22 cellular contexts compared by ENCODE assay signal in the genomic region with DNA sequence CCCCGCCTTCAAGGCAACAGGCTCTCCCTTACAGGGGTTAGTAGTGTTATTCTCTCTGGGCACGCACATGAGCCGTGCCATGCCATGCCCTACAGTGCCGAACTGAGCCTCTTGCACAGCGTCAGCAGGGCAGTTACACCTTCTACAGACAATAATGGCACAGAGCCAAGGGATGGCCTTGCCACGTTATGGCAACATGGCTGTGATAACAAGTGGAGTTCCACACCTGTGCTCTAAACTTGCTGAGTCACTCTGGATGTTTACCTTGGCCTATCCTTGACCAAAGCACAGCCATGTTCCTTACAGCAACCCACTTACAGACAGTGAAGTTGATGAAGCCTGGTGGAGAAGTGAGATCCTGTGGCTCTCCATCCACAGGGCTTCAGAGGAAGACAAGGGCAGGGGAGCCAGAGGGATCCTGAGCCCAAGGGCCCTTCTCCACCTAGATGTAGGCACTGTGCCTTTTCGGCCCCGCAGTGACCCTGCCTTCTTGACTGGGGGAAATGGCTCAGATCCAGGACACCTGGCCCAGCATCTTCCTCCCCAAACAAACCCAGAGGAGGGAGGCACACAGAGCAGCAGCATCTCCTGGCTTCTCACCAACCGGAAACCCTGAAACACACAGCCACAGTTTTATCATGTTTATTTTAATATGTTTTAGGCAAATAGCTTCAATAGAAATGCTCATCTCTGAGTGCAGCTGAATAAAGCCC.
A peak's percentile ranks its signal among the peaks of the same experiment; 100 is the strongest.
DNase-seq lines count a peak whose midpoint lies in the region; ATAC-seq, FAIRE-seq and TF ChIP-seq lines count a peak whose summit lies in the region.
"Had no signal": no experiment of that assay in that cellular context is flagged by ENCODE, and none has a peak within 500 bp of the region (broad histone marks: within the 10 kb centered on the region; RNA-seq: fewer than 3 reads in every experiment).

No MANE protein-coding gene starts in this region.

- no peak overlapping the region for H2BK5ac ChIP-seq in IMR-90 (ENCODE audit: low read depth, low read length, poor library complexity, severe bottlenecking)
- H2BK5ac ChIP-seq in H1 (ENCODE audit: low read depth, low read length): peak overlapping the region; percentile 61; the same call in 1 of the 2 replicates

- H3K4me1 Mint-ChIP-seq in endodermal cell: no peaks in the 10 kb centered on the region
- H3K4me1 Mint-ChIP-seq: naive B cell, T-cell had no signal

- H2BK15ac ChIP-seq in IMR-90 (ENCODE audit: low read depth, low read length) (no peak overlapping the region), H1 (ENCODE audit: low read length) (peak overlapping the region; percentile 74; the same call in 1 of the 2 replicates)

- H3K27me3 Mint-ChIP-seq in endodermal cell (ENCODE audit: insufficient read depth): no peaks in the 10 kb centered on the region

- no peaks in the 10 kb centered on the region for H3K23me2 ChIP-seq in H1 (ENCODE audit: low read depth, low read length)

- peak overlapping the region; percentile 19; the same call in 1 of the 2 replicates for H2BK12ac ChIP-seq in H1 (ENCODE audit: low read depth, low read length)

- H2BK20ac ChIP-seq in IMR-90 (ENCODE audit: low read depth, low read length): no peak overlapping the region
- no peak overlapping the region for H2BK20ac ChIP-seq in H1 (ENCODE audit: low read length)

- WGBS in IMR-90 (ENCODE audit: extremely low coverage in 2 of 2, insufficient read length in 1 of 2), 2 experiments: 48% methylated on average over 3 of the region's 9 CpGs; no CpG with 5 or more reads in 1 of the 2 experiments
- 85% methylated on average over 9 of the region's 9 CpGs; no CpG with 5 or more reads in 1 of the 2 experiments for WGBS in H1 (ENCODE audit: extremely low coverage in 1 of 2, insufficient coverage in 1 of 2, insufficient read length in 1 of 2, insufficient replicate concordance in 2 of 2, low coverage in 1 of 2, low lambda C conversion rate in 2 of 2, missing lambda C conversion rate in 1 of 2), 2 experiments
- 95 to 100% methylated on average over 5 to 9 of the region's 9 CpGs for WGBS in endodermal cell (ENCODE audit: insufficient coverage in 1 of 2, insufficient read length in 1 of 2), 2 experiments

- H2AK5ac ChIP-seq in IMR-90 (ENCODE audit: low read depth, low read length) (no peak overlapping the region), H1 (ENCODE audit: low read depth, low read length) (no peak overlapping the region)

- intact Hi-C loops in IMR-90 (cut with micrococcal nuclease): no loop called here

- POLR2A ChIA-PET in IMR-90 (lab: Charles Lee; ENCODE audit: unreplicated experiment): no interaction called here
- POLR2A ChIA-PET in H1 (lab: Charles Lee; ENCODE audit: partially characterized antibody): no interaction called here

- no peaks in the 10 kb centered on the region for H3K9me3 Mint-ChIP-seq in endodermal cell

- no peak overlapping the region for H2AK9ac ChIP-seq in IMR-90 (replicated peaks; ENCODE audit: low read depth, low read length, poor library complexity)

- H3K56ac ChIP-seq in IMR-90 (ENCODE audit: extremely low read depth, insufficient read depth, low read length) (no peak overlapping the region), H1 (replicated peaks; ENCODE audit: insufficient read length, low read depth, low read length) (no peak overlapping the region)

- no peak overlapping the region for H2AFZ ChIP-seq in IMR-90 (replicated peaks; ENCODE audit: low read length, poor library complexity)
- 0 out of 2 replicates have a peak overlapping the region, but pooled peaks have one; percentile 1 for H2AFZ ChIP-seq in H1 (ENCODE audit: low read length)
- H2AFZ ChIP-seq: parathyroid adenoma had no signal

- H3K27ac ChIP-seq in C4-2B (peak overlapping the region; percentile 13; the same call in 1 of the 2 replicates), IMR-90 (ENCODE audit: insufficient read depth, low read length) (no peak overlapping the region), H1 (ENCODE audit: low read depth, low read length) (no peak overlapping the region), endodermal cell (ENCODE audit: low read depth, low read length) (no peak overlapping the region)
- H3K27ac ChIP-seq: heart right ventricle, lower lobe of right lung, parathyroid adenoma, skin epidermis had no signal

- H3K4ac ChIP-seq in IMR-90 (ENCODE audit: low read depth, low read length) (no peak overlapping the region), H1 (replicated peaks; ENCODE audit: insufficient read length, low read depth, low read length) (no peak overlapping the region)

- no peak overlapping the region for H4K5ac ChIP-seq in IMR-90 (ENCODE audit: low read depth, low read length)
- H4K5ac ChIP-seq in H1 (ENCODE audit: insufficient read length, low read depth, low read length): no peak overlapping the region

- H3K27me3 ChIP-seq in IMR-90 (ENCODE audit: control insufficient read depth, insufficient read depth, low read length) (no peaks in the 10 kb centered on the region), H1 (replicated peaks in 1 of 4; ENCODE audit: control insufficient read depth in 3 of 4, extremely low read depth in 1 of 4, insufficient read depth in 3 of 4, low read length in 3 of 4) (0 out of 7 replicates have a peak, but pooled peaks cover 0 to 2% (median 0%) of the 10 kb centered on the region in 4 experiments), endodermal cell (ENCODE audit: control insufficient read depth, insufficient read depth, low read length, poor library complexity, severe bottlenecking) (no peaks in the 10 kb centered on the region)

- CTCF ChIA-PET in IMR-90 (lab: Yijun Ruan, JAX): no interaction called here
- CTCF ChIA-PET in H1 (lab: Charles Lee; ENCODE audit: partially characterized antibody): interaction anchor here (0.7 to 5.9 kb wide), 19 partner anchors 8 to 386 kb away, joined by 3 to 20 read pairs (median 5); no protein-coding TSS in a partner anchor

- no peak overlapping the region for H3K4me3 ChIP-seq in IMR-90 (ENCODE audit: insufficient read depth, low read depth, low read length)
- no peak overlapping the region for H3K4me3 ChIP-seq in H1 (ENCODE audit: extremely low read depth in 1 of 4, insufficient read depth in 2 of 4, low read depth in 3 of 4, low read length in 4 of 4)
- H3K4me3 ChIP-seq in endodermal cell (ENCODE audit: low read length): no peak overlapping the region
- H3K4me3 ChIP-seq: GM12878, heart right ventricle, lower lobe of right lung, skin epidermis had no signal

- H4K91ac ChIP-seq in IMR-90 (ENCODE audit: insufficient read depth, low read depth, low read length) (no peak overlapping the region), H1 (replicated peaks; ENCODE audit: insufficient read length, low read length) (no peak overlapping the region)

- H3K4me1 ChIP-seq in IMR-90 (ENCODE audit: control insufficient read depth, insufficient read depth, low read length) (no peaks in the 10 kb centered on the region), H1 (replicated peaks in 1 of 4; ENCODE audit: control insufficient read depth in 3 of 4, insufficient read depth in 4 of 4, low read length in 3 of 4) (no peaks in the 10 kb centered on the region), endodermal cell (ENCODE audit: control insufficient read depth, insufficient read depth, low read length) (no peaks in the 10 kb centered on the region)
- H3K4me1 ChIP-seq: Caco-2, heart right ventricle, lower lobe of right lung, parathyroid adenoma had no signal

- no peaks in the 10 kb centered on the region for H3K36me3 ChIP-seq in IMR-90 (ENCODE audit: control insufficient read depth, insufficient read depth, low read length)
- no peaks in the 10 kb centered on the region for H3K36me3 ChIP-seq in H1 (ENCODE audit: control insufficient read depth in 2 of 4, insufficient read depth in 4 of 4, low read length in 3 of 4)
- no peaks in the 10 kb centered on the region for H3K36me3 ChIP-seq in endodermal cell (ENCODE audit: control insufficient read depth, insufficient read depth, low read length)
- H3K36me3 ChIP-seq: heart right ventricle, lower lobe of right lung had no signal

- H2BK120ac ChIP-seq in IMR-90 (ENCODE audit: low read depth, low read length) (no peak overlapping the region), H1 (replicated peaks; ENCODE audit: low read depth, low read length) (no peak overlapping the region)

- no peak for TF ChIP-seq RAD21 in IMR-90 (IDR thresholded peaks at IDR 0.05; ENCODE audit: low read length)
- TF ChIP-seq RAD21 in H1 (IDR thresholded peaks at IDR 0.05 in 1 of 2, conservative IDR thresholded peaks at IDR 0.05 in 1 of 2; ENCODE audit: low read depth in 2 of 2, low read length in 2 of 2): no peak

- H3K36me3 Mint-ChIP-seq in endodermal cell (ENCODE audit: low read depth): no peaks in the 10 kb centered on the region
- H3K36me3 Mint-ChIP-seq: naive B cell, T-cell had no signal

- no peak for FAIRE-seq in H1 (lab: Jason Lieb, UNC)
- FAIRE-seq: GM12878 had no signal

- dilution Hi-C loops in IMR-90 (cut with HindIII; ENCODE audit: low sequenced_read_pairs, unreplicated experiment): no loop called here

- H3K4me2 ChIP-seq in IMR-90 (ENCODE audit: low read depth, low read length) (no peak overlapping the region), H1 (ENCODE audit: insufficient read depth in 1 of 2, low read depth in 2 of 2, low read length in 2 of 2) (no peak overlapping the region)

- DNase-seq in IMR-90 (no peak), NCI-H69 (lab: John Stamatoyannopoulos, UW) (peak; percentile 89), H1 (ENCODE audit: low read depth in 1 of 2, low spot score in 2 of 2) (no peak), NCI-H187 treated with DMSO at 0.1 percent for 48 hours (lab: John Stamatoyannopoulos, UW) (no peak), endodermal cell (no peak), SKM-1 (lab: John Stamatoyannopoulos, UW; ENCODE audit: unreplicated experiment) (no peak)
- DNase-seq in activated CD4-positive, alpha-beta T cell treated with anti-CD3 and anti-CD28 coated beads, Interleukin-2, amount 50 U/mL, for 48 hours: no peak
- DNase-seq: activated naive CD4-positive, alpha-beta T cell treated with Interleukin-2 at 50 U/mL for 16 hours; activated T-cell treated with anti-CD3 and anti-CD28 coated beads for 4 hours; aorta; Caco-2; GF-D8; heart right ventricle; lower lobe of right lung; naive B cell; NCI-H187; stimulated activated CD4-positive, alpha-beta T cell treated with anti-CD3 and anti-CD28 coated beads, Interleukin-4, amount 100 ng/mL, for 4 hours; T-cell had no signal

- no peak overlapping the region for H4K8ac ChIP-seq in IMR-90 (ENCODE audit: low read depth in 2 of 2, low read length in 2 of 2)
- peak overlapping the region; percentile 28; the same call in 1 of the 2 replicates for H4K8ac ChIP-seq in H1 (ENCODE audit: extremely low read depth, insufficient read depth, low read length)

- H3K79me2 ChIP-seq in H1 (ENCODE audit: control insufficient read depth in 1 of 2, insufficient read depth in 2 of 2, low read length in 2 of 2): no peaks in the 10 kb centered on the region
- H3K79me2 ChIP-seq: parathyroid adenoma had no signal

- TF ChIP-seq POLR2A in IMR-90 (IDR thresholded peaks at IDR 0.05; ENCODE audit: low read depth, low read length): no peak
- no peak for TF ChIP-seq POLR2A in H1 (IDR thresholded peaks at IDR 0.05; ENCODE audit: control extremely low read depth in 1 of 2, low read depth in 2 of 2, low read length in 2 of 2)

- no peak for TF ChIP-seq CTCF in C4-2B (conservative IDR thresholded peaks at IDR 0.05)
- TF ChIP-seq CTCF in IMR-90 (conservative IDR thresholded peaks at IDR 0.05; ENCODE audit: low read depth, low read length): no peak
- TF ChIP-seq CTCF in H1 (IDR thresholded peaks at IDR 0.05; ENCODE audit: control extremely low read depth in 1 of 3, insufficient read depth in 1 of 3, low read depth in 1 of 3, low read length in 3 of 3): no peak
- TF ChIP-seq CTCF in endodermal cell (conservative IDR thresholded peaks at IDR 0.05): no peak

- no peaks in the 10 kb centered on the region for H3K9me3 ChIP-seq in IMR-90 (ENCODE audit: control insufficient read depth, insufficient read depth, low read length)
- 0 out of 4 replicates have a peak, but pooled peaks cover 0 to 2% of the 10 kb centered on the region in 2 experiments for H3K9me3 ChIP-seq in H1 (ENCODE audit: insufficient read depth in 2 of 2, low read depth in 1 of 2, low read length in 1 of 2)
- no peaks in the 10 kb centered on the region for H3K9me3 ChIP-seq in endodermal cell (ENCODE audit: control insufficient read depth, low read length)
- H3K9me3 ChIP-seq: Caco-2, heart right ventricle, lower lobe of right lung had no signal

- in situ Hi-C loops in IMR-90 (cut with MboI; ENCODE audit: low sequenced_read_pairs): no loop called here

- BruUV-seq in IMR-90 (replicated peaks; lab: Mats Ljungman, UMichigan): no TSS peak

- 0 out of 2 replicates have a peak, but pooled peaks cover 2% of the 10 kb centered on the region for H3K9me1 ChIP-seq in IMR-90 (ENCODE audit: insufficient read depth, low read length)

- no peak for TF ChIP-seq EP300 in H1 (IDR thresholded peaks at IDR 0.05; ENCODE audit: borderline replicate concordance in 1 of 2, low read depth in 2 of 2, low read length in 2 of 2)

- no peak overlapping the region for H3K9ac ChIP-seq in IMR-90 (ENCODE audit: low read depth, low read length)
- no peak overlapping the region for H3K9ac ChIP-seq in H1 (replicated peaks in 1 of 4; ENCODE audit: extremely low read depth in 1 of 4, low read depth in 3 of 4, low read length in 3 of 4)
- H3K9ac ChIP-seq in endodermal cell (ENCODE audit: extremely low read depth, low read length, poor library complexity, severe bottlenecking): no peak overlapping the region
- H3K9ac ChIP-seq: parathyroid adenoma had no signal

- H3K79me1 ChIP-seq in IMR-90 (ENCODE audit: low read depth in 1 of 2, low read length in 2 of 2) (no peaks in the 10 kb centered on the region), H1 (ENCODE audit: low read depth, low read length) (no peaks in the 10 kb centered on the region)

- ATAC-seq in IMR-90 (ENCODE audit: low read depth): no peak
- ATAC-seq: GM12878, T-cell had no signal

- H3K27ac Mint-ChIP-seq in endodermal cell: no peak overlapping the region
- H3K27ac Mint-ChIP-seq: naive B cell, T-cell had no signal

- H3K18ac ChIP-seq in IMR-90 (ENCODE audit: low read depth, low read length) (no peak overlapping the region), H1 (ENCODE audit: extremely low read depth, low read length) (no peak overlapping the region)

- H3K14ac ChIP-seq in IMR-90 (replicated peaks; ENCODE audit: low read depth, low read length) (no peak overlapping the region), H1 (ENCODE audit: insufficient read length) (no peak overlapping the region)

- no peaks in the 10 kb centered on the region for H4K20me1 ChIP-seq in IMR-90 (ENCODE audit: insufficient read depth, low read length)
- H4K20me1 ChIP-seq in H1 (replicated peaks in 1 of 2; ENCODE audit: control insufficient read depth in 1 of 2, insufficient read depth in 2 of 2, low read length in 2 of 2): no peaks in the 10 kb centered on the region

- H3K4me3 Mint-ChIP-seq in endodermal cell: no peak overlapping the region
- H3K4me3 Mint-ChIP-seq: naive B cell, T-cell had no signal

- H3K23ac ChIP-seq in IMR-90 (ENCODE audit: low read depth, low read length) (no peak overlapping the region), H1 (ENCODE audit: insufficient read length) (no peak overlapping the region)
